In the genomic region with DNA sequence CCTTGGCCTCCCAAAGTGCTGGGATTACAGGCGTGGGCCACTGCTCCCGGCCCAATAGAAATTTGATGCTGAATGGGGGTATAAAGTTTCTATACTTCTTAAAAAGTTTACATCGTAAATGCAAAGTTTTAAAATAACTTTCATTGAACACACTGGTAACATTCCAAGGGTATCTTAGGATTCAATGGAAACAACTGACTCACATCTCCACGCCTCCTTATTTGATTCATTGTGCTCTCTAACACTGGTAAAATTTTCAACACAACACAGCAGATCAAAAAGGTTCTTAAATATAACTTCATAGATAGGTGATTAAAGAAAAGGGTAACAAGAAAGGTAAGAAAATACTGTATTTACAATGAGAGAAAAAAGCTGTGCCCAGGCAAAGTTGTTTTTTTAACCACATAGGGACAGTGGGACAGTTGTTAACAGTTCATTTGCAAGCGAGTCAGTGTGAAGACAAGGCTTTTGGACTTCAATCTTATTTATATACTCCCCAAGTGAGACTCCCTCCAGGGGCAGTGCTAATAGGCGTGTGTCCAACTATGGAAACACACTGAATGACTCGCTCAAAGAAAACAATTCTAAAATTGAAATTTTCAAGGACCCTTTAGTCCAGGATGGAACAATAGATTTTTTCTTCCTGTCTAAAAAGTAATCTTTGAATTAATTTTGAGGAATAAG, we compare ENCODE assay signal across 2 cellular contexts.
TF ChIP-seq lines count a peak whose summit lies in the region.

No MANE protein-coding gene starts in this region.

TF ChIP-seq in HEK293, 187 proteins besides CTCF, POLR2A, EP300 and RAD21 (continued from another document):
- TF ChIP-seq, protein P1, sequence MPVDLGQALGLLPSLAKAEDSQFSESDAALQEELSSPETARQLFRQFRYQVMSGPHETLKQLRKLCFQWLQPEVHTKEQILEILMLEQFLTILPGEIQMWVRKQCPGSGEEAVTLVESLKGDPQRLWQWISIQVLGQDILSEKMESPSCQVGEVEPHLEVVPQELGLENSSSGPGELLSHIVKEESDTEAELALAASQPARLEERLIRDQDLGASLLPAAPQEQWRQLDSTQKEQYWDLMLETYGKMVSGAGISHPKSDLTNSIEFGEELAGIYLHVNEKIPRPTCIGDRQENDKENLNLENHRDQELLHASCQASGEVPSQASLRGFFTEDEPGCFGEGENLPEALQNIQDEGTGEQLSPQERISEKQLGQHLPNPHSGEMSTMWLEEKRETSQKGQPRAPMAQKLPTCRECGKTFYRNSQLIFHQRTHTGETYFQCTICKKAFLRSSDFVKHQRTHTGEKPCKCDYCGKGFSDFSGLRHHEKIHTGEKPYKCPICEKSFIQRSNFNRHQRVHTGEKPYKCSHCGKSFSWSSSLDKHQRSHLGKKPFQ (tag by site-specific recombination; IDR thresholded peaks at IDR 0.05) = peak; percentile 77
- TF ChIP-seq, protein P2, sequence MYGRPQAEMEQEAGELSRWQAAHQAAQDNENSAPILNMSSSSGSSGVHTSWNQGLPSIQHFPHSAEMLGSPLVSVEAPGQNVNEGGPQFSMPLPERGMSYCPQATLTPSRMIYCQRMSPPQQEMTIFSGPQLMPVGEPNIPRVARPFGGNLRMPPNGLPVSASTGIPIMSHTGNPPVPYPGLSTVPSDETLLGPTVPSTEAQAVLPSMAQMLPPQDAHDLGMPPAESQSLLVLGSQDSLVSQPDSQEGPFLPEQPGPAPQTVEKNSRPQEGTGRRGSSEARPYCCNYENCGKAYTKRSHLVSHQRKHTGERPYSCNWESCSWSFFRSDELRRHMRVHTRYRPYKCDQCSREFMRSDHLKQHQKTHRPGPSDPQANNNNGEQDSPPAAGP (tag by site-specific recombination; IDR thresholded peaks at IDR 0.05) = peak; percentile 33; the same call in 1 of the 2 replicates
- peak; percentile 100 for TF ChIP-seq GLIS1 (tag by site-specific recombination; IDR thresholded peaks at IDR 0.05)
- no peak for TF ChIP-seq INSM2 (tag by site-specific recombination; IDR thresholded peaks at IDR 0.05)
- TF ChIP-seq MZF1 (tag by site-specific recombination; IDR thresholded peaks at IDR 0.05; ENCODE audit: borderline replicate concordance) = peak; percentile 51; the same call in 1 of the 2 replicates
- TF ChIP-seq ZNF175 (tag by site-specific recombination; IDR thresholded peaks at IDR 0.05) = no peak
- TF ChIP-seq ZBTB17 (tag by site-specific recombination; IDR thresholded peaks at IDR 0.05) = no peak
- no peak for TF ChIP-seq ZNF785 (tag by site-specific recombination; IDR thresholded peaks at IDR 0.05)
- TF ChIP-seq, protein P3, sequence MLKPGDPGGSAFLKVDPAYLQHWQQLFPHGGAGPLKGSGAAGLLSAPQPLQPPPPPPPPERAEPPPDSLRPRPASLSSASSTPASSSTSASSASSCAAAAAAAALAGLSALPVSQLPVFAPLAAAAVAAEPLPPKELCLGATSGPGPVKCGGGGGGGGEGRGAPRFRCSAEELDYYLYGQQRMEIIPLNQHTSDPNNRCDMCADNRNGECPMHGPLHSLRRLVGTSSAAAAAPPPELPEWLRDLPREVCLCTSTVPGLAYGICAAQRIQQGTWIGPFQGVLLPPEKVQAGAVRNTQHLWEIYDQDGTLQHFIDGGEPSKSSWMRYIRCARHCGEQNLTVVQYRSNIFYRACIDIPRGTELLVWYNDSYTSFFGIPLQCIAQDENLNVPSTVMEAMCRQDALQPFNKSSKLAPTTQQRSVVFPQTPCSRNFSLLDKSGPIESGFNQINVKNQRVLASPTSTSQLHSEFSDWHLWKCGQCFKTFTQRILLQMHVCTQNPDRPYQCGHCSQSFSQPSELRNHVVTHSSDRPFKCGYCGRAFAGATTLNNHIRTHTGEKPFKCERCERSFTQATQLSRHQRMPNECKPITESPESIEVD (tag by site-specific recombination; IDR thresholded peaks at IDR 0.05) = peak; percentile 47

TF ChIP-seq in WTC11, 78 proteins besides CTCF, POLR2A, EP300 and RAD21 (continued from another document):
- TF ChIP-seq, protein P4, sequence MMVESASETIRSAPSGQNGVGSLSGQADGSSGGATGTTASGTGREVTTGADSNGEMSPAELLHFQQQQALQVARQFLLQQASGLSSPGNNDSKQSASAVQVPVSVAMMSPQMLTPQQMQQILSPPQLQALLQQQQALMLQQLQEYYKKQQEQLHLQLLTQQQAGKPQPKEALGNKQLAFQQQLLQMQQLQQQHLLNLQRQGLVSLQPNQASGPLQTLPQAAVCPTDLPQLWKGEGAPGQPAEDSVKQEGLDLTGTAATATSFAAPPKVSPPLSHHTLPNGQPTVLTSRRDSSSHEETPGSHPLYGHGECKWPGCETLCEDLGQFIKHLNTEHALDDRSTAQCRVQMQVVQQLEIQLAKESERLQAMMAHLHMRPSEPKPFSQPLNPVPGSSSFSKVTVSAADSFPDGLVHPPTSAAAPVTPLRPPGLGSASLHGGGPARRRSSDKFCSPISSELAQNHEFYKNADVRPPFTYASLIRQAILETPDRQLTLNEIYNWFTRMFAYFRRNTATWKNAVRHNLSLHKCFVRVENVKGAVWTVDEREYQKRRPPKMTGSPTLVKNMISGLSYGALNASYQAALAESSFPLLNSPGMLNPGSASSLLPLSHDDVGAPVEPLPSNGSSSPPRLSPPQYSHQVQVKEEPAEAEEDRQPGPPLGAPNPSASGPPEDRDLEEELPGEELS (CRISPR knock-in tag; IDR thresholded peaks at IDR 0.05) = no peak
- TF ChIP-seq SOX15 (CRISPR knock-in tag; IDR thresholded peaks at IDR 0.05) = no peak
